In the genomic region with DNA sequence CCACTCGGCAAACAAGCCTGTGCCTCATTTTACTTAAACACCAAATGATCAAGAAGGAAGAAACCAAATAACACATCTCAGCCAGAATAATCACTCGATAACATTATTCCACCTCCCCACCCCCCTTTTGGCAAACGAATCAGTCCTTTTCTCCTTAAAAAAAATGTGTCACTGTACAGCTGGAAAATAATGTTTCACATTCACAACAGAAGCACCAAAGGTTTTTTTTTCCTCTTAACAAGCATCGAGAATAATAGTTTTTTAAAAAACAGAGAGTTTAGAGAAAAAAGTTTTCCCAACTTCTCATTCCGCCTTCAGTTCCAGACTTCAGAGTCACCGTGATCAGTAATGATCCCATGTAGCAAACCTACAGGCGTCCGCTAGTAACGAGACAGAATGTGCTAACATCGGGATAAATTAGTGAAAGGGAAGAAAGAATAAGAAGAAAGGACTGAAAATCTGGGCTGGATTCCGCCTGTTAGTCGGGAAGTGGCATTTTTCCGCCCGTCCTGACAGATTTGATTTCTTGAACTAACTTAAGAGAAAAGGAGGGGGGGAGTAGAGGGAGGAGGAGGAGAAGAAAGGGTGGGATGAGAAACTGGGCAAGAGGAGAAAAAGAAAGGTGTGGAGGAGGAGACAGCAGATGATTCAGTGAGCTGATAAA, we compare ENCODE assay signal across 8 cellular contexts. TPM values are rescaled to one million over a fixed set of nuclear protein-coding genes. Genes with fewer than 3 reads are reported as not detected.
A peak's percentile ranks its signal among the peaks of the same experiment; 100 is the strongest.
DNase-seq lines count a peak whose midpoint lies in the region; ATAC-seq, FAIRE-seq and TF ChIP-seq lines count a peak whose summit lies in the region.

A gene with protein sequence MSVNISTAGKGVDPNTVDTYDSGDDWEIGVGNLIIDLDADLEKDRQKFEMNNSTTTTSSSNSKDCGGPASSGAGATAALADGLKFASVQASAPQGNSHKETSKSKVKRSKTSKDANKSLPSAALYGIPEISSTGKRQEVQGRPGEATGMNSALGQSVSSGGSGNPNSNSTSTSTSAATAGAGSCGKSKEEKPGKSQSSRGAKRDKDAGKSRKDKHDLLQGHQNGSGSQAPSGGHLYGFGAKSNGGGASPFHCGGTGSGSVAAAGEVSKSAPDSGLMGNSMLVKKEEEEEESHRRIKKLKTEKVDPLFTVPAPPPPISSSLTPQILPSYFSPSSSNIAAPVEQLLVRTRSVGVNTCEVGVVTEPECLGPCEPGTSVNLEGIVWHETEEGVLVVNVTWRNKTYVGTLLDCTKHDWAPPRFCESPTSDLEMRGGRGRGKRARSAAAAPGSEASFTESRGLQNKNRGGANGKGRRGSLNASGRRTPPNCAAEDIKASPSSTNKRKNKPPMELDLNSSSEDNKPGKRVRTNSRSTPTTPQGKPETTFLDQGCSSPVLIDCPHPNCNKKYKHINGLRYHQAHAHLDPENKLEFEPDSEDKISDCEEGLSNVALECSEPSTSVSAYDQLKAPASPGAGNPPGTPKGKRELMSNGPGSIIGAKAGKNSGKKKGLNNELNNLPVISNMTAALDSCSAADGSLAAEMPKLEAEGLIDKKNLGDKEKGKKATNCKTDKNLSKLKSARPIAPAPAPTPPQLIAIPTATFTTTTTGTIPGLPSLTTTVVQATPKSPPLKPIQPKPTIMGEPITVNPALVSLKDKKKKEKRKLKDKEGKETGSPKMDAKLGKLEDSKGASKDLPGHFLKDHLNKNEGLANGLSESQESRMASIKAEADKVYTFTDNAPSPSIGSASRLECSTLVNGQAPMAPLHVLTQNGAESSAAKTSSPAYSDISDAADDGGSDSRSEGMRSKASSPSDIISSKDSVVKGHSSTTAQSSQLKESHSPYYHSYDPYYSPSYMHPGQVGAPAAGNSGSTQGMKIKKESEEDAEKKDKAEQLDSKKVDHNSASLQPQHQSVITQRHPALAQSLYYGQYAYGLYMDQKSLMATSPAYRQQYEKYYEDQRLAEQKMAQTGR (N-terminal part only) (minus strand): TSS at position 388 of the 664 bp plus-strand sequence. CDS start 1,650 bp downstream, outside the sequence.

- H3K79me2 ChIP-seq in keratinocyte (ENCODE audit: control insufficient read depth, insufficient read depth, low read length) (no peaks in the 10 kb centered on the region), smooth muscle cell (ENCODE audit: low read depth) (peaks cover 43% of the 10 kb centered on the region)

- H3K27ac ChIP-seq in brain microvascular endothelial cell, result peak within 1 kb of the TSS; percentile 85
- peak within 1 kb of the TSS; percentile 62 for H3K27ac ChIP-seq in keratinocyte (ENCODE audit: control insufficient read depth, insufficient read depth, low read length)
- H3K27ac ChIP-seq in smooth muscle cell (ENCODE audit: low read depth), result peak within 1 kb of the TSS; percentile 94

- H3K9me3 ChIP-seq in keratinocyte (ENCODE audit: control insufficient read depth, low read depth, low read length), result no peaks in the 10 kb centered on the region
- H3K9me3 ChIP-seq in smooth muscle cell (replicated peaks; ENCODE audit: low read depth), result no peaks in the 10 kb centered on the region

- peak; percentile 40 for DNase-seq in DMS79 treated with DMSO at 0.1 percent for 48 hours (lab: John Stamatoyannopoulos, UW)
- no peak for DNase-seq in DMS79 (lab: John Stamatoyannopoulos, UW)
- peak; percentile 35 for DNase-seq in NCI-H526 treated with DMSO at 0.1 percent for 48 hours (lab: John Stamatoyannopoulos, UW)
- DNase-seq in brain microvascular endothelial cell, result peak; percentile 75
- no peak for DNase-seq in keratinocyte (ENCODE audit: low read depth, low spot score)
- no peak for DNase-seq in smooth muscle cell (lab: John Stamatoyannopoulos, UW; ENCODE audit: unreplicated experiment)

- TF ChIP-seq CTCF in brain microvascular endothelial cell (IDR thresholded peaks at IDR 0.05; ENCODE audit: low read depth, low read length, missing control alignments), result no peak
- TF ChIP-seq CTCF in keratinocyte (optimal IDR thresholded peaks at IDR 0.05 in 1 of 3, IDR thresholded peaks at IDR 0.05 in 1 of 3, conservative IDR thresholded peaks at IDR 0.05 in 1 of 3; ENCODE audit: extremely low read depth in 1 of 3, insufficient read depth in 2 of 3, low read length in 3 of 3), result no peak
- no peak for TF ChIP-seq CTCF in smooth muscle cell (IDR thresholded peaks at IDR 0.05; ENCODE audit: borderline replicate concordance, insufficient read depth, poor library complexity, severe bottlenecking)

- H3K27me3 ChIP-seq in brain microvascular endothelial cell (replicated peaks) (no peaks in the 10 kb centered on the region), keratinocyte (ENCODE audit: control insufficient read depth, extremely low read depth, insufficient read depth, low read length) (peaks cover 16% of the 10 kb centered on the region), smooth muscle cell (ENCODE audit: low read depth) (no peaks in the 10 kb centered on the region)

- peak within 1 kb of the TSS; percentile 73 for H3K9ac ChIP-seq in keratinocyte (ENCODE audit: control insufficient read depth, extremely low read depth, insufficient read depth, low read length)
- peak within 1 kb of the TSS; percentile 89 for H3K9ac ChIP-seq in smooth muscle cell (ENCODE audit: low read depth)

- dilution Hi-C loops in keratinocyte (cut with MboI; ENCODE audit: extremely low pct_ligation_motif_present, low sequenced_read_pairs), result no loop called here

- H3K4me2 ChIP-seq in keratinocyte (ENCODE audit: control insufficient read depth, extremely low read depth, insufficient read depth, low read depth, low read length) (peak within 1 kb of the TSS; percentile 88), smooth muscle cell (peak within 1 kb of the TSS; percentile 96)

- H3K4me1 ChIP-seq in keratinocyte (ENCODE audit: control insufficient read depth, extremely low read depth, insufficient read depth, low read length), result peaks cover 29% of the 10 kb centered on the region
- H3K4me1 ChIP-seq in smooth muscle cell (ENCODE audit: low read depth), result peaks cover 34% of the 10 kb centered on the region

- H2AFZ ChIP-seq in keratinocyte (ENCODE audit: control insufficient read depth, low read length) (peak within 1 kb of the TSS; percentile 74), smooth muscle cell (ENCODE audit: low read depth) (peak within 1 kb of the TSS; percentile 84)

- no peaks in the 10 kb centered on the region for H4K20me1 ChIP-seq in keratinocyte (ENCODE audit: control insufficient read depth, extremely low read depth, insufficient read depth, low read length)
- H4K20me1 ChIP-seq in smooth muscle cell (ENCODE audit: low read depth), result peaks cover 13% of the 10 kb centered on the region

- H3K4me3 ChIP-seq in brain microvascular endothelial cell (ENCODE audit: low read depth, low read length) (peak within 1 kb of the TSS; percentile 84), keratinocyte (ENCODE audit: control insufficient read depth in 2 of 3, extremely low read depth in 1 of 3, insufficient read depth in 2 of 3, low read depth in 1 of 3, low read length in 3 of 3) (peak within 1 kb of the TSS; percentile 40 to 79 (median 77)), smooth muscle cell (peak within 1 kb of the TSS; percentile 80)

- peak; percentile 5 for FAIRE-seq in keratinocyte (lab: Jason Lieb, UNC)

- under 1% methylated on average over 14 of the region's 14 CpGs for WGBS in smooth muscle cell (ENCODE audit: low lambda C conversion rate)

- ATAC-seq in HG02588 (IDR thresholded peaks at IDR 0.05; ENCODE audit: unreplicated experiment) (no peak), GM18858 (IDR thresholded peaks at IDR 0.05; ENCODE audit: unreplicated experiment) (no peak)

- H3K9me1 ChIP-seq in keratinocyte (ENCODE audit: control insufficient read depth, extremely low read depth, insufficient read depth, low read length), result no peaks in the 10 kb centered on the region

- H3K36me3 ChIP-seq in brain microvascular endothelial cell (replicated peaks), result no peaks in the 10 kb centered on the region
- H3K36me3 ChIP-seq in keratinocyte (ENCODE audit: control insufficient read depth in 2 of 2, extremely low read depth in 1 of 2, insufficient read depth in 2 of 2, low read length in 2 of 2), result no peaks in the 10 kb centered on the region
- no peaks in the 10 kb centered on the region for H3K36me3 ChIP-seq in smooth muscle cell (ENCODE audit: low read depth)

- in situ Hi-C loops in brain microvascular endothelial cell (cut with HindIII; ENCODE audit: low pct_ligation_motif_present, low sequenced_read_pairs), result no loop called here

- peaks cover 16% of the 10 kb centered on the region for H3F3A ChIP-seq in smooth muscle cell (ENCODE audit: low read depth)

RNA-seq across cellular contexts. Expression of the gene that starts here (rescaled TPM):
- polyA plus RNA-seq in keratinocyte, result 0.87 to 1.6 TPM (median 1.1 TPM) in 3 replicates
- 1.3 TPM for polyA plus RNA-seq in keratinocyte (2011; ENCODE audit: low read depth)
- 0.84 and 0.95 TPM in 2 replicates for polyA plus RNA-seq in keratinocyte (2011; cell fraction: cytosol; rRNA removed)
- 3.2 and 4.1 TPM in 2 replicates for polyA plus RNA-seq in keratinocyte (2011; cell fraction: nucleus; rRNA removed)
- polyA plus RNA-seq in keratinocyte (2012; ENCODE audit: low replicate concordance), result 0.89 and 1.1 TPM in 2 replicates
- 2.1 to 2.8 TPM (median 2.4 TPM) in 3 replicates for polyA minus RNA-seq in keratinocyte
- polyA minus RNA-seq in keratinocyte (2011; cell fraction: cytosol; rRNA and poly(A)+ RNA removed), result 0.58 TPM
- polyA minus RNA-seq in keratinocyte (2011; cell fraction: nucleus; rRNA and poly(A)+ RNA removed), result 1.8 and 3.7 TPM in 2 replicates
- total RNA-seq in smooth muscle cell, result 33.1 and 69.5 TPM in 2 replicates
- 15.4 and 22.0 TPM in 2 replicates for polyA plus RNA-seq in smooth muscle cell

Comparison
In these comparisons a context has a peak if more than half of its experiments do, and no peak if none do; other contexts are left out.
1. DNase-seq: peak in DMS79 treated with DMSO at 0.1 percent for 48 hours (single experiment), NCI-H526 treated with DMSO at 0.1 percent for 48 hours (single experiment) and brain microvascular endothelial cell (single experiment); none in DMS79 (single experiment), keratinocyte (single experiment) and smooth muscle cell (single experiment).
2. Peak in every context shown above with its lines, with median percentiles within 50 percentile points of each other: H3K27ac ChIP-seq and H3K4me3 ChIP-seq.